In the genomic region with DNA sequence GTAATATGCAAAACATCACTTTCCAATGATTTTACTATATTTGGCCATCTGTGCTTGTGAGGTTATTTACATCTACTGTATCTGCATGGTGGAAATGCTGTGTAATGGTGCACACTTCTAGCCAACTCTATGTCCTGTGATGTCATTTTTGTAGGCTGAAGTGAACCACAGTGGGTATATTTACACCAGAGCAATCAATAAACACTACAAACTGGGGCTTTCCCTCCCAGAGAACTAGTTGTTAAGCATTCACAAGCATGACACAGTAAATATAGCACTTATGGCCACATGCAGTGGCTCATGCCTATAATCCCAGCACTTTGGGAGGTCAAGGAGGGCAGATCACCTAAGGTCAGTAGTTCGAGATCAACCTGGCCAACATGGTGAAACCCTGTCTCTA, we compare ENCODE assay signal across 2 cellular contexts.
TF ChIP-seq lines count a peak whose summit lies in the region.

No MANE protein-coding gene starts in this region.

TF ChIP-seq in A549, 52 proteins besides CTCF, POLR2A, EP300 and RAD21 (continued from another document):
- TF ChIP-seq, protein P1, sequence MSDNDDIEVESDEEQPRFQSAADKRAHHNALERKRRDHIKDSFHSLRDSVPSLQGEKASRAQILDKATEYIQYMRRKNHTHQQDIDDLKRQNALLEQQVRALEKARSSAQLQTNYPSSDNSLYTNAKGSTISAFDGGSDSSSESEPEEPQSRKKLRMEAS (IDR thresholded peaks at IDR 0.05) = 0 out of 2 replicates have a peak, but pooled peaks have one; percentile 24
- TF ChIP-seq, protein P2, sequence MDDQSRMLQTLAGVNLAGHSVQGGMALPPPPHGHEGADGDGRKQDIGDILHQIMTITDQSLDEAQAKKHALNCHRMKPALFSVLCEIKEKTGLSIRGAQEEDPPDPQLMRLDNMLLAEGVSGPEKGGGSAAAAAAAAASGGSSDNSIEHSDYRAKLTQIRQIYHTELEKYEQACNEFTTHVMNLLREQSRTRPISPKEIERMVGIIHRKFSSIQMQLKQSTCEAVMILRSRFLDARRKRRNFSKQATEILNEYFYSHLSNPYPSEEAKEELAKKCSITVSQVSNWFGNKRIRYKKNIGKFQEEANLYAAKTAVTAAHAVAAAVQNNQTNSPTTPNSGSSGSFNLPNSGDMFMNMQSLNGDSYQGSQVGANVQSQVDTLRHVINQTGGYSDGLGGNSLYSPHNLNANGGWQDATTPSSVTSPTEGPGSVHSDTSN (IDR thresholded peaks at IDR 0.05) = no peak
- no peak for TF ChIP-seq CBX8 (IDR thresholded peaks at IDR 0.05)
- TF ChIP-seq MAFK (IDR thresholded peaks at IDR 0.05; ENCODE audit: partially characterized antibody) = peak; percentile 51
- TF ChIP-seq RFX5 (IDR thresholded peaks at IDR 0.05) = no peak
- no peak for TF ChIP-seq HDAC2 (IDR thresholded peaks at IDR 0.05)

TF ChIP-seq in SK-N-SH, 30 proteins besides CTCF, POLR2A, EP300 and RAD21 (continued from another document):
- TF ChIP-seq, protein P2 (IDR thresholded peaks at IDR 0.05) = no peak
- TF ChIP-seq, protein P3, sequence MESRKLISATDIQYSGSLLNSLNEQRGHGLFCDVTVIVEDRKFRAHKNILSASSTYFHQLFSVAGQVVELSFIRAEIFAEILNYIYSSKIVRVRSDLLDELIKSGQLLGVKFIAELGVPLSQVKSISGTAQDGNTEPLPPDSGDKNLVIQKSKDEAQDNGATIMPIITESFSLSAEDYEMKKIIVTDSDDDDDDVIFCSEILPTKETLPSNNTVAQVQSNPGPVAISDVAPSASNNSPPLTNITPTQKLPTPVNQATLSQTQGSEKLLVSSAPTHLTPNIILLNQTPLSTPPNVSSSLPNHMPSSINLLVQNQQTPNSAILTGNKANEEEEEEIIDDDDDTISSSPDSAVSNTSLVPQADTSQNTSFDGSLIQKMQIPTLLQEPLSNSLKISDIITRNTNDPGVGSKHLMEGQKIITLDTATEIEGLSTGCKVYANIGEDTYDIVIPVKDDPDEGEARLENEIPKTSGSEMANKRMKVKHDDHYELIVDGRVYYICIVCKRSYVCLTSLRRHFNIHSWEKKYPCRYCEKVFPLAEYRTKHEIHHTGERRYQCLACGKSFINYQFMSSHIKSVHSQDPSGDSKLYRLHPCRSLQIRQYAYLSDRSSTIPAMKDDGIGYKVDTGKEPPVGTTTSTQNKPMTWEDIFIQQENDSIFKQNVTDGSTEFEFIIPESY (IDR thresholded peaks at IDR 0.05; ENCODE audit: borderline replicate concordance, low read depth) = no peak
- TF ChIP-seq SIN3A (IDR thresholded peaks at IDR 0.05; ENCODE audit: borderline replicate concordance, low read depth, low read length) (no peak), MXI1 (IDR thresholded peaks at IDR 0.05; ENCODE audit: low read depth, low read length) (no peak), RCOR1 (IDR thresholded peaks at IDR 0.05; ENCODE audit: low read length) (no peak), FOXM1 (IDR thresholded peaks at IDR 0.05; ENCODE audit: low read depth) (no peak), GABPA (IDR thresholded peaks at IDR 0.05; ENCODE audit: low read depth) (no peak), TCF12 (IDR thresholded peaks at IDR 0.05) (no peak), FOSL2 (IDR thresholded peaks at IDR 0.05; ENCODE audit: borderline replicate concordance, low read depth) (no peak), NRF1 (IDR thresholded peaks at IDR 0.05; ENCODE audit: low read depth, low read length) (no peak), NFIC (IDR thresholded peaks at IDR 0.05; ENCODE audit: borderline replicate concordance) (no peak), YY1 (IDR thresholded peaks at IDR 0.05; ENCODE audit: low read depth) (no peak)
- TF ChIP-seq, protein P4, sequence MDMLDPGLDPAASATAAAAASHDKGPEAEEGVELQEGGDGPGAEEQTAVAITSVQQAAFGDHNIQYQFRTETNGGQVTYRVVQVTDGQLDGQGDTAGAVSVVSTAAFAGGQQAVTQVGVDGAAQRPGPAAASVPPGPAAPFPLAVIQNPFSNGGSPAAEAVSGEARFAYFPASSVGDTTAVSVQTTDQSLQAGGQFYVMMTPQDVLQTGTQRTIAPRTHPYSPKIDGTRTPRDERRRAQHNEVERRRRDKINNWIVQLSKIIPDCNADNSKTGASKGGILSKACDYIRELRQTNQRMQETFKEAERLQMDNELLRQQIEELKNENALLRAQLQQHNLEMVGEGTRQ (IDR thresholded peaks at IDR 0.05; ENCODE audit: borderline replicate concordance, low read depth, low read length) = no peak
- TF ChIP-seq, protein P5, sequence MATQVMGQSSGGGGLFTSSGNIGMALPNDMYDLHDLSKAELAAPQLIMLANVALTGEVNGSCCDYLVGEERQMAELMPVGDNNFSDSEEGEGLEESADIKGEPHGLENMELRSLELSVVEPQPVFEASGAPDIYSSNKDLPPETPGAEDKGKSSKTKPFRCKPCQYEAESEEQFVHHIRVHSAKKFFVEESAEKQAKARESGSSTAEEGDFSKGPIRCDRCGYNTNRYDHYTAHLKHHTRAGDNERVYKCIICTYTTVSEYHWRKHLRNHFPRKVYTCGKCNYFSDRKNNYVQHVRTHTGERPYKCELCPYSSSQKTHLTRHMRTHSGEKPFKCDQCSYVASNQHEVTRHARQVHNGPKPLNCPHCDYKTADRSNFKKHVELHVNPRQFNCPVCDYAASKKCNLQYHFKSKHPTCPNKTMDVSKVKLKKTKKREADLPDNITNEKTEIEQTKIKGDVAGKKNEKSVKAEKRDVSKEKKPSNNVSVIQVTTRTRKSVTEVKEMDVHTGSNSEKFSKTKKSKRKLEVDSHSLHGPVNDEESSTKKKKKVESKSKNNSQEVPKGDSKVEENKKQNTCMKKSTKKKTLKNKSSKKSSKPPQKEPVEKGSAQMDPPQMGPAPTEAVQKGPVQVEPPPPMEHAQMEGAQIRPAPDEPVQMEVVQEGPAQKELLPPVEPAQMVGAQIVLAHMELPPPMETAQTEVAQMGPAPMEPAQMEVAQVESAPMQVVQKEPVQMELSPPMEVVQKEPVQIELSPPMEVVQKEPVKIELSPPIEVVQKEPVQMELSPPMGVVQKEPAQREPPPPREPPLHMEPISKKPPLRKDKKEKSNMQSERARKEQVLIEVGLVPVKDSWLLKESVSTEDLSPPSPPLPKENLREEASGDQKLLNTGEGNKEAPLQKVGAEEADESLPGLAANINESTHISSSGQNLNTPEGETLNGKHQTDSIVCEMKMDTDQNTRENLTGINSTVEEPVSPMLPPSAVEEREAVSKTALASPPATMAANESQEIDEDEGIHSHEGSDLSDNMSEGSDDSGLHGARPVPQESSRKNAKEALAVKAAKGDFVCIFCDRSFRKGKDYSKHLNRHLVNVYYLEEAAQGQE (IDR thresholded peaks at IDR 0.05; ENCODE audit: low read depth, low read length) = no peak
